ENCODE assay signal across 40 cellular contexts in genomic region chr3:124431585-124431984, GRCh38.
"Had no signal": no experiment of that assay in that cellular context is flagged by ENCODE, and none has a peak within 500 bp of the region (broad histone marks: within the 10 kb centered on the region; RNA-seq: fewer than 3 reads in every experiment).

No MANE protein-coding gene starts in this region.

- H3K27me3 Mint-ChIP-seq: activated naive CD8-positive, alpha-beta T cell treated with anti-CD3 and anti-CD28 coated beads, Interleukin-2, amount 50 U/mL, for 24 hours; brain had no signal

- H3K9me3 Mint-ChIP-seq: activated naive CD4-positive, alpha-beta T cell treated with anti-CD3 and anti-CD28 coated beads for 36 hours; activated naive CD4-positive, alpha-beta T cell treated with anti-CD3 and anti-CD28 coated beads, Interleukin-2, amount 10 ng/mL, durations not matched to agents 7 days and 5 days; activated naive CD4-positive, alpha-beta T cell treated with anti-CD3 and anti-CD28 coated beads, Interleukin-2, amount 50 U/mL, for 24 hours; activated naive CD4-positive, alpha-beta T cell treated with anti-CD3 and anti-CD28 coated beads, Interleukin-2, amount 50 U/mL, for 72 hours; activated naive CD8-positive, alpha-beta T cell treated with anti-CD3 and anti-CD28 coated beads for 36 hours; activated naive CD8-positive, alpha-beta T cell treated with anti-CD3 and anti-CD28 coated beads, Interleukin-2, amount 10 ng/mL, durations not matched to agents 7 days and 5 days; activated naive CD8-positive, alpha-beta T cell treated with anti-CD3 and anti-CD28 coated beads, Interleukin-2, amount 50 U/mL, for 24 hours; activated T-cell treated with anti-CD3 and anti-CD28 coated beads, Interleukin-2, amount 50 U/mL, for 4 hours; activated T-cell treated with anti-CD3 and anti-CD28 coated beads, Interleukin-2, amount 50 U/mL, for 72 hours; activated T-helper 1 cell treated with anti-CD3 and anti-CD28 coated beads, Interleukin-12 subunit alpha, Interleukin-12 subunit beta, Interleukin-2, Interleukin-4 antibody, amounts not matched to agents 30 ng/mL and 10 ng/mL and 1 ng/mL, durations not matched to agents 14 hours and 24 hours and 36 hours; activated T-helper 17 cell treated with anti-CD3 and anti-CD28 coated beads, Interleukin-2, amount 50 U/mL, for 72 hours; activated T-helper 2 cell treated with anti-CD3 and anti-CD28 coated beads, Interferon-gamma antibody, Interleukin-2, Interleukin-4, amounts not matched to agents 10 μg/mL and 5 μg/mL and 100 μg/mL, durations not matched to agents 14 hours and 24 hours and 36 hours; brain; central memory CD8-positive, alpha-beta T cell had no signal

- H3K4me3 Mint-ChIP-seq: activated naive CD4-positive, alpha-beta T cell treated with anti-CD3 and anti-CD28 coated beads for 36 hours; activated naive CD4-positive, alpha-beta T cell treated with anti-CD3 and anti-CD28 coated beads, Interleukin-2, amount 10 ng/mL, durations not matched to agents 7 days and 5 days; activated naive CD4-positive, alpha-beta T cell treated with anti-CD3 and anti-CD28 coated beads, Interleukin-2, amount 50 U/mL, for 24 hours; activated naive CD8-positive, alpha-beta T cell; activated naive CD8-positive, alpha-beta T cell treated with anti-CD3 and anti-CD28 coated beads for 36 hours; activated naive CD8-positive, alpha-beta T cell treated with anti-CD3 and anti-CD28 coated beads, Interleukin-2, amount 10 ng/mL, durations not matched to agents 7 days and 5 days; activated naive CD8-positive, alpha-beta T cell treated with anti-CD3 and anti-CD28 coated beads, Interleukin-2, amount 50 U/mL, for 24 hours; activated T-cell treated with anti-CD3 and anti-CD28 coated beads, Interleukin-2, amount 50 U/mL, for 24 hours; activated T-cell treated with anti-CD3 and anti-CD28 coated beads, Interleukin-2, amount 50 U/mL, for 4 hours; activated T-cell treated with anti-CD3 and anti-CD28 coated beads, Interleukin-2, amount 50 U/mL, for 72 hours; activated T-helper 1 cell treated with anti-CD3 and anti-CD28 coated beads, Interleukin-12 subunit alpha, Interleukin-12 subunit beta, Interleukin-2, Interleukin-4 antibody, amounts not matched to agents 30 ng/mL and 10 ng/mL and 1 ng/mL, durations not matched to agents 14 hours and 24 hours and 36 hours; activated T-helper 17 cell treated with anti-CD3 and anti-CD28 coated beads, Interleukin-2, amount 50 U/mL, for 72 hours; brain; central memory CD8-positive, alpha-beta T cell had no signal

- H3K4me1 ChIP-seq: body of pancreas, breast epithelium had no signal

- H3K36me3 ChIP-seq: adrenal gland, brain microvascular endothelial cell, breast epithelium, cardiac muscle cell had no signal

- H3K27me3 ChIP-seq: adrenal gland, ascending aorta, body of pancreas, brain microvascular endothelial cell, breast epithelium, cardiac muscle cell had no signal

- DNase-seq: activated effector memory CD4-positive, alpha-beta T cell treated with anti-CD3 and anti-CD28 coated beads, Interleukin-2, amount 50 U/mL, for 16 hours; activated effector memory CD4-positive, alpha-beta T cell treated with Interleukin-2 at 50 U/mL for 16 hours; activated gamma-delta T cell; activated gamma-delta T cell treated with Interleukin-2 at 50 U/mL for 16 hours; activated naive CD4-positive, alpha-beta T cell; activated naive CD4-positive, alpha-beta T cell treated with anti-CD3 and anti-CD28 coated beads for 36 hours; activated naive CD4-positive, alpha-beta T cell treated with anti-CD3 and anti-CD28 coated beads, Interleukin-2, amount 10 ng/mL, durations not matched to agents 7 days and 5 days; activated naive CD4-positive, alpha-beta T cell treated with anti-CD3 and anti-CD28 coated beads, Interleukin-2, amount 50 U/mL, for 16 hours; activated naive CD4-positive, alpha-beta T cell treated with Interleukin-2 at 50 U/mL for 16 hours; activated naive CD8-positive, alpha-beta T cell treated with anti-CD3 and anti-CD28 coated beads for 36 hours; activated naive CD8-positive, alpha-beta T cell treated with anti-CD3 and anti-CD28 coated beads, Interleukin-2, amount 10 ng/mL, durations not matched to agents 7 days and 5 days; activated naive CD8-positive, alpha-beta T cell treated with anti-CD3 and anti-CD28 coated beads, Interleukin-2, amount 50 U/mL, for 24 hours; activated T-cell treated with anti-CD3 and anti-CD28 coated beads, Interleukin-2, amount 50 U/mL, for 1 hour; activated T-cell treated with anti-CD3 and anti-CD28 coated beads, Interleukin-2, amount 50 U/mL, for 24 hours; activated T-cell treated with anti-CD3 and anti-CD28 coated beads, Interleukin-2, amount 50 U/mL, for 4 hours; activated T-cell treated with anti-CD3 and anti-CD28 coated beads, Interleukin-2, amount 50 U/mL, for 48 hours; activated T-cell treated with anti-CD3 and anti-CD28 coated beads, Interleukin-2, amount 50 U/mL, for 72 hours; adrenal gland; amniotic stem cell; amygdala; anterior cingulate cortex; aorta; body of pancreas; brain microvascular endothelial cell; caudate nucleus; central memory CD4-positive, alpha-beta T cell; cerebellar nuclear complex had no signal

- ATAC-seq: activated naive CD4-positive, alpha-beta T cell treated with anti-CD3 and anti-CD28 coated beads, Interleukin-2, amount 50 U/mL, for 72 hours; activated naive CD8-positive, alpha-beta T cell treated with anti-CD3 and anti-CD28 coated beads, Interleukin-2, amount 50 U/mL, for 24 hours; activated T-cell treated with anti-CD3 and anti-CD28 coated beads, Interleukin-2, amount 50 U/mL, for 4 hours; activated T-cell treated with anti-CD3 and anti-CD28 coated beads, Interleukin-2, amount 50 U/mL, for 72 hours; activated T-helper 17 cell treated with anti-CD3 and anti-CD28 coated beads, Interleukin-2, amount 50 U/mL, for 72 hours; body of pancreas had no signal

- H3K9me3 ChIP-seq: adrenal gland, ascending aorta, body of pancreas, breast epithelium had no signal

- H3K27ac ChIP-seq: adrenal gland, ascending aorta, body of pancreas, brain microvascular endothelial cell, breast epithelium, cardiac muscle cell had no signal

- H3K4me1 Mint-ChIP-seq: activated naive CD4-positive, alpha-beta T cell treated with anti-CD3 and anti-CD28 coated beads, Interleukin-2, amount 10 ng/mL, durations not matched to agents 7 days and 5 days; activated naive CD4-positive, alpha-beta T cell treated with anti-CD3 and anti-CD28 coated beads, Interleukin-2, amount 50 U/mL, for 24 hours; activated naive CD8-positive, alpha-beta T cell treated with anti-CD3 and anti-CD28 coated beads for 36 hours; activated naive CD8-positive, alpha-beta T cell treated with anti-CD3 and anti-CD28 coated beads, Interleukin-2, amount 10 ng/mL, durations not matched to agents 7 days and 5 days; activated naive CD8-positive, alpha-beta T cell treated with anti-CD3 and anti-CD28 coated beads, Interleukin-2, amount 50 U/mL, for 24 hours; activated T-helper 17 cell treated with anti-CD3 and anti-CD28 coated beads, Interleukin-2, amount 50 U/mL, for 72 hours; brain; central memory CD8-positive, alpha-beta T cell had no signal

- FAIRE-seq: astrocyte, bronchial epithelial cell had no signal

- H3K27ac Mint-ChIP-seq: activated naive CD4-positive, alpha-beta T cell treated with anti-CD3 and anti-CD28 coated beads for 36 hours; activated naive CD4-positive, alpha-beta T cell treated with anti-CD3 and anti-CD28 coated beads, Interleukin-2, amount 10 ng/mL, durations not matched to agents 7 days and 5 days; activated naive CD4-positive, alpha-beta T cell treated with anti-CD3 and anti-CD28 coated beads, Interleukin-2, amount 50 U/mL, for 24 hours; activated naive CD4-positive, alpha-beta T cell treated with anti-CD3 and anti-CD28 coated beads, Interleukin-2, amount 50 U/mL, for 72 hours; activated naive CD8-positive, alpha-beta T cell; activated naive CD8-positive, alpha-beta T cell treated with anti-CD3 and anti-CD28 coated beads for 36 hours; activated naive CD8-positive, alpha-beta T cell treated with anti-CD3 and anti-CD28 coated beads, Interleukin-2, amount 10 ng/mL, durations not matched to agents 7 days and 5 days; activated naive CD8-positive, alpha-beta T cell treated with anti-CD3 and anti-CD28 coated beads, Interleukin-2, amount 50 U/mL, for 24 hours; activated T-cell treated with anti-CD3 and anti-CD28 coated beads, Interleukin-2, amount 50 U/mL, for 24 hours; activated T-cell treated with anti-CD3 and anti-CD28 coated beads, Interleukin-2, amount 50 U/mL, for 72 hours; activated T-helper 1 cell treated with anti-CD3 and anti-CD28 coated beads, Interleukin-12 subunit alpha, Interleukin-12 subunit beta, Interleukin-2, Interleukin-4 antibody, amounts not matched to agents 30 ng/mL and 10 ng/mL and 1 ng/mL, durations not matched to agents 14 hours and 24 hours and 36 hours; activated T-helper 17 cell treated with anti-CD3 and anti-CD28 coated beads, Interleukin-2, amount 50 U/mL, for 72 hours; activated T-helper 2 cell treated with anti-CD3 and anti-CD28 coated beads, Interferon-gamma antibody, Interleukin-2, Interleukin-4, amounts not matched to agents 10 μg/mL and 5 μg/mL and 100 μg/mL, durations not matched to agents 14 hours and 24 hours and 36 hours; brain had no signal

- H3K36me3 Mint-ChIP-seq: activated naive CD4-positive, alpha-beta T cell treated with anti-CD3 and anti-CD28 coated beads, Interleukin-2, amount 10 ng/mL, durations not matched to agents 7 days and 5 days; activated naive CD4-positive, alpha-beta T cell treated with anti-CD3 and anti-CD28 coated beads, Interleukin-2, amount 50 U/mL, for 24 hours; activated naive CD4-positive, alpha-beta T cell treated with anti-CD3 and anti-CD28 coated beads, Interleukin-2, amount 50 U/mL, for 72 hours; activated naive CD8-positive, alpha-beta T cell; activated naive CD8-positive, alpha-beta T cell treated with anti-CD3 and anti-CD28 coated beads for 36 hours; activated naive CD8-positive, alpha-beta T cell treated with anti-CD3 and anti-CD28 coated beads, Interleukin-2, amount 10 ng/mL, durations not matched to agents 7 days and 5 days had no signal

- H3K4me3 ChIP-seq: adrenal gland, ascending aorta, body of pancreas, breast epithelium, cardiac muscle cell had no signal
